Comparison of ENCODE assay signal across 19 cellular contexts in the genomic region with DNA sequence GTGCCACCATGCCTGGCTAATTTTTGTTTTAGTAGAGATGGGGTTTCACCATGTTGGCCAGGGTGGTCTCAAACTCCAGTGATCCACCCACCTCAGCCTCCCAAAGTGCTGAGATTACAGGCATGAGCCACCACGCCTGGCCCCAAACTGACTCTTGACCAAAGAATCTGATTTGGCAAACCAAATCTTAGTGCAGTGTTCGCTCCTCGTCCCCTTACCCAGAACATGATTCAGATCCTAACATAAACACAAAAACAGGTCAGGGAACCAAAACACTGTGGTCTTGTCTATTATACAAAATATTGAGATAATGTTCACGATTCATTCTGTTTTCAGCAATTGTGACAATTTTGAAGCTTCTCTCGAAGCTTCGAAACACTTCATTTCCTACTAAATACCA. TPM values are rescaled to one million over a fixed set of nuclear protein-coding genes. Genes with fewer than 3 reads are reported as not detected.
"Had no signal": no experiment of that assay in that cellular context is flagged by ENCODE, and none has a peak within 500 bp of the region (broad histone marks: within the 10 kb centered on the region; RNA-seq: fewer than 3 reads in every experiment).

No MANE protein-coding gene starts in this region.

RNA-seq across cellular contexts. Expression of gene CALR3, which starts 55.9 kb away (rescaled TPM):
- total RNA-seq: natural killer cell treated with Interleukin-12 subunit alpha and Interleukin-12 subunit beta and Interleukin-15 and Interleukin-18, amount 100 ng/mL, for 72 hours; neural crest cell; omental fat pad; osteocyte; pancreas; posterior vena cava; pulmonary artery endothelial cell; right atrium auricular region; sciatic nerve; smooth muscle cell; spleen; stomach; subcutaneous adipose tissue; temporal lobe; thoracic aorta; tibial nerve; upper lobe of left lung; ureter; vagina had no signal
- polyA plus RNA-seq: smooth muscle cell, stomach had no signal
